8 cellular contexts compared by ENCODE assay signal in genomic region chr6:36360241-36361054, GRCh38. TPM values are rescaled to one million over a fixed set of nuclear protein-coding genes. Genes with fewer than 3 reads are reported as not detected.
DNase-seq lines count a peak whose midpoint lies in the region; ATAC-seq, FAIRE-seq and TF ChIP-seq lines count a peak whose summit lies in the region.

No MANE protein-coding gene starts in this region.

- H3K9me3 Mint-ChIP-seq in activated naive CD4-positive, alpha-beta T cell treated with anti-CD3 and anti-CD28 coated beads, Interleukin-2, amount 50 U/mL, for 72 hours: no peaks in the 10 kb centered on the region
- peaks cover 2% of the 10 kb centered on the region for H3K9me3 Mint-ChIP-seq in glutamatergic neuron (ENCODE audit: unreplicated experiment)
- no peaks in the 10 kb centered on the region for H3K9me3 Mint-ChIP-seq in progenitor cell of endocrine pancreas (ENCODE audit: low read depth)

- H3K27ac Mint-ChIP-seq in activated naive CD4-positive, alpha-beta T cell treated with anti-CD3 and anti-CD28 coated beads, Interleukin-2, amount 50 U/mL, for 72 hours: no peak overlapping the region
- H3K27ac Mint-ChIP-seq in glutamatergic neuron (ENCODE audit: unreplicated experiment) (peak overlapping the region; percentile 33), progenitor cell of endocrine pancreas (no peak overlapping the region)

- peak; percentile 20 for DNase-seq in AG09319 (ENCODE audit: extremely low read depth, low read depth)
- DNase-seq in NCI-H128 (lab: John Stamatoyannopoulos, UW; ENCODE audit: unreplicated experiment): peak; percentile 73
- peak; percentile 58 for DNase-seq in SKM-1 treated with dmso at 0.1 percent for 144 hours (lab: John Stamatoyannopoulos, UW; ENCODE audit: unreplicated experiment)
- peak; percentile 63 to 73 for DNase-seq in activated naive CD4-positive, alpha-beta T cell treated with anti-CD3 and anti-CD28 coated beads, Interleukin-2, amount 50 U/mL, for 72 hours (ENCODE audit: low spot score in 2 of 2)
- DNase-seq in glutamatergic neuron: peak; percentile 80
- peak; percentile 65 for DNase-seq in progenitor cell of endocrine pancreas (ENCODE audit: low spot score, unreplicated experiment)
- peak; percentile 83 for DNase-seq in urothelium cell line (ENCODE audit: low spot score)

- peaks cover 5% of the 10 kb centered on the region for H3K4me1 Mint-ChIP-seq in glutamatergic neuron (ENCODE audit: low read depth, unreplicated experiment)
- H3K4me1 Mint-ChIP-seq in progenitor cell of endocrine pancreas (ENCODE audit: low read depth): no peaks in the 10 kb centered on the region

- peak; percentile 80 for TF ChIP-seq CTCF in AG09319 (IDR thresholded peaks at IDR 0.05; ENCODE audit: low read depth, low read length)
- peak; percentile 85 for TF ChIP-seq CTCF in glutamatergic neuron (IDR thresholded peaks at IDR 0.05; ENCODE audit: partially characterized antibody, unreplicated experiment)
- TF ChIP-seq CTCF in progenitor cell of endocrine pancreas (IDR thresholded peaks at IDR 0.05; ENCODE audit: unreplicated experiment): peak; percentile 79

- H3K27me3 Mint-ChIP-seq in glutamatergic neuron (ENCODE audit: unreplicated experiment) (no peaks in the 10 kb centered on the region), progenitor cell of endocrine pancreas (no peaks in the 10 kb centered on the region)

- H3K4me3 Mint-ChIP-seq in glutamatergic neuron (ENCODE audit: unreplicated experiment): peak overlapping the region; percentile 32
- H3K4me3 Mint-ChIP-seq in progenitor cell of endocrine pancreas (ENCODE audit: low read depth): no peak overlapping the region

- ATAC-seq in GM19452 (IDR thresholded peaks at IDR 0.05; ENCODE audit: unreplicated experiment): peak; percentile 50
- peak; percentile 70 to 78 for ATAC-seq in activated naive CD4-positive, alpha-beta T cell treated with anti-CD3 and anti-CD28 coated beads, Interleukin-2, amount 50 U/mL, for 72 hours

- FAIRE-seq in urothelium cell line (lab: Jason Lieb, UNC): no peak

- no peaks in the 10 kb centered on the region for H3K36me3 Mint-ChIP-seq in activated naive CD4-positive, alpha-beta T cell treated with anti-CD3 and anti-CD28 coated beads, Interleukin-2, amount 50 U/mL, for 72 hours
- H3K36me3 Mint-ChIP-seq in glutamatergic neuron (ENCODE audit: unreplicated experiment): no peaks in the 10 kb centered on the region
- H3K36me3 Mint-ChIP-seq in progenitor cell of endocrine pancreas (ENCODE audit: insufficient read depth): no peaks in the 10 kb centered on the region

RNA-seq across cellular contexts. Expression of gene BNIP5, which starts 23.8 kb away (rescaled TPM):
- total RNA-seq in activated naive CD4-positive, alpha-beta T cell treated with anti-CD3 and anti-CD28 coated beads, Interleukin-2, amount 50 U/mL, for 72 hours: not detected
- not detected for total RNA-seq in glutamatergic neuron (ENCODE audit: unreplicated experiment)
- total RNA-seq in progenitor cell of endocrine pancreas: 0.07 and 0.10 TPM in 2 replicates

RNA-seq across cellular contexts. Expression of gene ETV7, which starts 27.0 kb away (rescaled TPM):
- total RNA-seq in activated naive CD4-positive, alpha-beta T cell treated with anti-CD3 and anti-CD28 coated beads, Interleukin-2, amount 50 U/mL, for 72 hours: 1 to 10 TPM in 1 of 2 donors, under 1 TPM in 1; 0.16 to 2.0 TPM
- total RNA-seq in glutamatergic neuron (ENCODE audit: unreplicated experiment): not detected
- not detected in 2 replicates for total RNA-seq in progenitor cell of endocrine pancreas

Comparison
In these comparisons a context has a peak if more than half of its experiments do, and no peak if none do; other contexts are left out.
1. Peak in every context shown above with its lines: DNase-seq and ATAC-seq.
2. DNase-seq: peak in every context shown above with its lines; median percentile 83 in urothelium cell line; 80 in glutamatergic neuron; 73 in NCI-H128; 68 in activated naive CD4-positive, alpha-beta T cell treated with anti-CD3 and anti-CD28 coated beads, Interleukin-2, amount 50 U/mL, for 72 hours; 65 in progenitor cell of endocrine pancreas; 58 in SKM-1 treated with dmso at 0.1 percent for 144 hours; 20 in AG09319.